ENCODE assay signal across 24 cellular contexts in the genomic region with DNA sequence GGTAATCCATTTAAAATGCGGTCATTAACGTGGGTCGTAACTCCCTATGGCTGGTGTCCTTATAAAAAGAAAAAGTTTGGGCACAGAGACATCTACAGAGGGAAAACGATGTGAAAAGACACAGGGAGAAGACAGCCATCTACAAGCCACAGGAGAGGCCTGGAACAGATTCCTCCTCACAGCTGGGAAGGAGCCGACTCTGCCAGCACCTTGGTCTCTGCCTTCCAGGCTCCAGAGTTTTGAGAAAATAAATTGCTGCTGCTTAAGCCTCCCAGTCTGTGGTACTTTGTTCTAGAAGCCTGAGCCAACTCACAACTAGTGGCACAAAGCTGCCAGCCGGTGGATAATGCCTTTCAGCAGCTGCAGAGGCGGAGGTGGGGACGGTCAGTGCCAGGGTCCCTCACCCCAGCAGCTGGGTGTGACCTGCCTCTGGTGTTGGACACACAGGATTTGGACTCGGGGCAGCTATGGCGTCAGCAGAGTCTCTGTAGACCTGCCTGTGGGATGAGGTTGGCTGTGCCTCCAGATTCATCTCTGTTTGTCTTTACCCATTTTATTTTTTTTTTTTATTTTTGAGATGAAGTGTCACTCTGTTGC.
DNase-seq lines count a peak whose midpoint lies in the region; ATAC-seq and TF ChIP-seq lines count a peak whose summit lies in the region.
"Had no signal": no experiment of that assay in that cellular context is flagged by ENCODE, and none has a peak within 500 bp of the region (broad histone marks: within the 10 kb centered on the region; RNA-seq: fewer than 3 reads in every experiment).

No MANE protein-coding gene starts in this region.

- intact Hi-C loops in left ventricle myocardium inferior (cut with micrococcal nuclease), result no loop called here

- no peak for TF ChIP-seq CTCF in chondrocyte (IDR thresholded peaks at IDR 0.05)
- TF ChIP-seq CTCF in left ventricle myocardium inferior (IDR thresholded peaks at IDR 0.05; ENCODE audit: borderline replicate concordance), result no peak
- TF ChIP-seq CTCF in osteocyte (IDR thresholded peaks at IDR 0.05), result no peak

- H3K36me3 Mint-ChIP-seq in chondrocyte (ENCODE audit: low read depth), result no peaks in the 10 kb centered on the region
- H3K36me3 Mint-ChIP-seq in osteocyte (ENCODE audit: unreplicated experiment), result no peaks in the 10 kb centered on the region
- H3K36me3 Mint-ChIP-seq: activated naive CD8-positive, alpha-beta T cell; neural progenitor cell had no signal

- peak overlapping the region in 1 of 5 donors; percentile 22 for H3K9ac ChIP-seq in subcutaneous abdominal adipose tissue (ENCODE audit: low read length in 5 of 5)
- H3K9ac ChIP-seq: neural progenitor cell had no signal

- peak overlapping the region; percentile 27 for H3K27ac ChIP-seq in left ventricle myocardium inferior (replicated peaks)
- H3K27ac ChIP-seq in subcutaneous abdominal adipose tissue (ENCODE audit: low read depth, low read length), result peak overlapping the region; percentile 90
- H3K27ac ChIP-seq: C4-2B, lower lobe of right lung, neural progenitor cell had no signal

- H3K4me1 Mint-ChIP-seq in chondrocyte (ENCODE audit: low read depth) (peaks cover 51% of the 10 kb centered on the region), osteocyte (ENCODE audit: unreplicated experiment) (peaks cover 56% of the 10 kb centered on the region)
- H3K4me1 Mint-ChIP-seq: neural progenitor cell had no signal

- DNase-seq in chondrocyte (ENCODE audit: low spot score) (no peak), left ventricle myocardium inferior (peak; percentile 58), osteocyte (ENCODE audit: extremely low spot score, unreplicated experiment) (no peak), putamen (ENCODE audit: low spot score) (no peak)
- DNase-seq: activated CD4-positive, alpha-beta memory T cell treated with anti-CD3 and anti-CD28 coated beads, Interleukin-2, amount 10 ng/mL, durations not matched to agents 7 days and 5 days; activated CD4-positive, alpha-beta T cell treated with anti-CD3 and anti-CD28 coated beads for 1 hour; aorta; central memory CD4-positive, alpha-beta T cell; DMS79; Karpas-422; kidney; lower lobe of right lung; mucosa of descending colon; OCI-M1; stimulated activated CD4-positive, alpha-beta T cell treated with anti-CD3 and anti-CD28 coated beads, Interleukin-2, amount 100 ng/mL, for 48 hours; T-helper 17 cell had no signal

- H3K4me1 ChIP-seq in left ventricle myocardium inferior (peaks cover 38% of the 10 kb centered on the region), subcutaneous abdominal adipose tissue (ENCODE audit: control insufficient read depth in 5 of 5, insufficient read depth in 5 of 5, low read length in 5 of 5) (peaks cover 13 to 67% (median 39%) of the 10 kb centered on the region in 5 donors)
- H3K4me1 ChIP-seq: neural progenitor cell had no signal

- H3K9me3 Mint-ChIP-seq in chondrocyte (ENCODE audit: low read depth) (peaks cover 3% of the 10 kb centered on the region), osteocyte (ENCODE audit: unreplicated experiment) (no peaks in the 10 kb centered on the region)

- H3K27me3 ChIP-seq in left ventricle myocardium inferior (ENCODE audit: low read depth), result no peaks in the 10 kb centered on the region
- no peaks in the 10 kb centered on the region for H3K27me3 ChIP-seq in subcutaneous abdominal adipose tissue (ENCODE audit: control insufficient read depth in 5 of 5, insufficient read depth in 4 of 5, low read length in 5 of 5)
- H3K27me3 ChIP-seq: neural progenitor cell had no signal

- H3K4me3 ChIP-seq in left ventricle myocardium inferior (no peak overlapping the region), subcutaneous abdominal adipose tissue (ENCODE audit: low read depth in 1 of 5, low read length in 5 of 5) (no peak overlapping the region)
- H3K4me3 ChIP-seq: lower lobe of right lung, mucosa of descending colon, neural progenitor cell had no signal

- no peaks in the 10 kb centered on the region for H3K27me3 Mint-ChIP-seq in chondrocyte (ENCODE audit: low read depth)
- no peaks in the 10 kb centered on the region for H3K27me3 Mint-ChIP-seq in osteocyte (ENCODE audit: unreplicated experiment)

- H3K4me3 Mint-ChIP-seq in chondrocyte (ENCODE audit: unreplicated experiment) (no peak overlapping the region), osteocyte (ENCODE audit: unreplicated experiment) (no peak overlapping the region)
- H3K4me3 Mint-ChIP-seq: activated CD4-positive, alpha-beta memory T cell treated with anti-CD3 and anti-CD28 coated beads, Interleukin-2, amount 10 ng/mL, durations not matched to agents 7 days and 5 days; activated naive CD8-positive, alpha-beta T cell; neural progenitor cell; T-helper 17 cell had no signal

- H3K27ac Mint-ChIP-seq in chondrocyte (ENCODE audit: unreplicated experiment) (peak overlapping the region; percentile 66), osteocyte (ENCODE audit: unreplicated experiment) (peak overlapping the region; percentile 71)
- H3K27ac Mint-ChIP-seq: activated CD4-positive, alpha-beta memory T cell treated with anti-CD3 and anti-CD28 coated beads, Interleukin-2, amount 10 ng/mL, durations not matched to agents 7 days and 5 days; activated naive CD8-positive, alpha-beta T cell; neural progenitor cell; T-helper 17 cell had no signal

- no peak for ATAC-seq in GM19395 (IDR thresholded peaks at IDR 0.05; ENCODE audit: unreplicated experiment)
- no peak for ATAC-seq in HG03175 (IDR thresholded peaks at IDR 0.05; ENCODE audit: unreplicated experiment)
- ATAC-seq: HCT116, lower lobe of right lung, SK-N-SH treated with all-trans-retinoic acid at 6 μM for 48 hours, T-helper 17 cell had no signal

- H3K9me3 ChIP-seq in left ventricle myocardium inferior (replicated peaks) (no peaks in the 10 kb centered on the region), subcutaneous abdominal adipose tissue (ENCODE audit: control insufficient read depth in 5 of 5, low read length in 5 of 5) (no peaks in the 10 kb centered on the region)
- H3K9me3 ChIP-seq: lower lobe of right lung, mucosa of descending colon had no signal

- H3K36me3 ChIP-seq in left ventricle myocardium inferior, result no peaks in the 10 kb centered on the region
- H3K36me3 ChIP-seq in subcutaneous abdominal adipose tissue (ENCODE audit: control insufficient read depth in 5 of 5, insufficient read depth in 5 of 5, low read length in 5 of 5), result no peaks in the 10 kb centered on the region
- H3K36me3 ChIP-seq: lower lobe of right lung, neural progenitor cell had no signal
